Comparison of ENCODE assay signal across 8 cellular contexts in the genomic region with DNA sequence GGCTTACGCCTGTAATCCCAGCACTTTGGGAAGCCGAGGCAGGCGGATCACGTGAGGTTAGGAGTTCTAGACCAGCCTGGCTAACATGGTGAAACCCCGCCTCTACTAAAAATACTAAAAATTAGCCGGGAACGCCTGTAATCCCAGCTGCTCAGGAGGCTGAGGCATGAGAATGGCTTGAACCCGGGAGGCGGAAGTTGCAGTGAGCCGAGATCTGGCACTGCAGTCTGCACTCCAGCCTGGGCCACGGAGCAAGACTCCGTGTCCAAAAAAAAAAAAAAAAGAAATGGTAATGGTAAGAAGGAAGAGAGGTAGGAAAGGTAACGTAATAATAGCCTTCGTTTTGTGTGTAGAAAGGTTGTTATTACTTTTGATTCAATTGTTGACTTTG. TPM values are rescaled to one million over a fixed set of nuclear protein-coding genes. Genes with fewer than 3 reads are reported as not detected.
DNase-seq lines count a peak whose midpoint lies in the region; FAIRE-seq and TF ChIP-seq lines count a peak whose summit lies in the region.

No MANE protein-coding gene starts in this region.

- no peak overlapping the region for H4K8ac ChIP-seq in neuronal stem cell (ENCODE audit: low read depth, low read length)

- no peaks in the 10 kb centered on the region for H3K27me3 ChIP-seq in endothelial cell of umbilical vein (ENCODE audit: control insufficient read depth in 2 of 2, insufficient read depth in 2 of 2, low read length in 2 of 2)
- H3K27me3 ChIP-seq in neuronal stem cell (ENCODE audit: control insufficient read depth in 3 of 3, insufficient read depth in 3 of 3, low read depth in 1 of 3, low read length in 3 of 3), result no peaks in the 10 kb centered on the region

- no peak overlapping the region for H2BK120ac ChIP-seq in neuronal stem cell (ENCODE audit: low read depth, low read length)

- H2BK12ac ChIP-seq in neuronal stem cell (ENCODE audit: low read length), result no peak overlapping the region

- H3K79me1 ChIP-seq in neuronal stem cell (ENCODE audit: low read depth, low read length), result peaks cover 7% of the 10 kb centered on the region

- H2AK5ac ChIP-seq in neuronal stem cell (ENCODE audit: low read depth, low read length), result no peak overlapping the region

- DNase-seq in OCI-M1 (lab: John Stamatoyannopoulos, UW) (peak; percentile 56), endothelial cell of umbilical vein (ENCODE audit: low read depth, low spot score) (no peak), neuronal stem cell (ENCODE audit: low spot score) (no peak), GOT3 (lab: John Stamatoyannopoulos, UW) (no peak), HEK293T (ENCODE audit: extremely low spot score) (no peak), SK-N-DZ (ENCODE audit: low spot score) (no peak)
- no peak for DNase-seq in NK-92 treated with Interleukin-12 subunit alpha and Interleukin-12 subunit beta, amount 100 ng/mL, for 24 hours (lab: John Stamatoyannopoulos, UW)

- H3K4me2 ChIP-seq in endothelial cell of umbilical vein (ENCODE audit: insufficient read depth, low read length), result peak overlapping the region; percentile 72
- peak overlapping the region; percentile 68 for H3K4me2 ChIP-seq in neuronal stem cell (ENCODE audit: insufficient read depth, low read length, poor library complexity, severe bottlenecking)

- POLR2A ChIA-PET in endothelial cell of umbilical vein (lab: Charles Lee) (interaction anchor here (0.9 kb wide), 1 partner anchor 21 kb away, joined by 3 read pairs; no protein-coding TSS in a partner anchor), HEK293T (lab: Yijun Ruan, JAX) (interaction anchor here (0.6 to 3.5 kb wide), 6 partner anchors 9 to 188 kb away, joined by 3 to 41 read pairs (median 26); a partner anchor contains a TSS)

- no peak overlapping the region for H2BK15ac ChIP-seq in neuronal stem cell (ENCODE audit: low read length)

- H3K9me3 ChIP-seq in ES-I3 (ENCODE audit: control insufficient read depth, insufficient read depth, low read length), result no peaks in the 10 kb centered on the region
- no peaks in the 10 kb centered on the region for H3K9me3 ChIP-seq in endothelial cell of umbilical vein (replicated peaks; ENCODE audit: control insufficient read depth, insufficient read depth, low read length)
- H3K9me3 ChIP-seq in neuronal stem cell (replicated peaks in 1 of 2; ENCODE audit: control insufficient read depth in 2 of 2, insufficient read depth in 1 of 2, low read depth in 1 of 2, low read length in 2 of 2), result no peaks in the 10 kb centered on the region

- H2AFZ ChIP-seq in endothelial cell of umbilical vein (ENCODE audit: low read depth, low read length) (peak overlapping the region; percentile 74), neuronal stem cell (ENCODE audit: low read length) (peak overlapping the region; percentile 94)

- no peak for TF ChIP-seq POLR2A in endothelial cell of umbilical vein (IDR thresholded peaks at IDR 0.05; ENCODE audit: low read depth, low read length)

- peak overlapping the region; percentile 76; the same call in 1 of the 2 replicates for H3K9ac ChIP-seq in ES-I3 (ENCODE audit: low read depth, low read length)
- peak overlapping the region; percentile 88 for H3K9ac ChIP-seq in endothelial cell of umbilical vein (replicated peaks; ENCODE audit: extremely low read depth, insufficient read depth, low read length)
- no peak overlapping the region for H3K9ac ChIP-seq in neuronal stem cell (ENCODE audit: low read depth, low read length, poor library complexity)

- H3K36me3 ChIP-seq in ES-I3 (ENCODE audit: insufficient read depth, low read length), result peaks cover 11% of the 10 kb centered on the region; the same call in 1 of the 2 replicates
- peaks cover 12 to 25% of the 10 kb centered on the region in 2 experiments for H3K36me3 ChIP-seq in endothelial cell of umbilical vein (ENCODE audit: control insufficient read depth in 2 of 2, extremely low read depth in 1 of 2, insufficient read depth in 2 of 2, low read length in 2 of 2)
- H3K36me3 ChIP-seq in neuronal stem cell (replicated peaks in 1 of 2; ENCODE audit: control insufficient read depth in 2 of 2, insufficient read depth in 2 of 2, low read length in 2 of 2), result peaks cover 30 to 47% of the 10 kb centered on the region in 2 donors

- H3K4me1 ChIP-seq in ES-I3 (ENCODE audit: insufficient read depth, low read length) (no peaks in the 10 kb centered on the region), endothelial cell of umbilical vein (ENCODE audit: control insufficient read depth, extremely low read depth, insufficient read depth, low read length) (peaks cover 12% of the 10 kb centered on the region), neuronal stem cell (ENCODE audit: control insufficient read depth in 2 of 2, insufficient read depth in 1 of 2, low read depth in 1 of 2, low read length in 2 of 2) (peaks cover 3 to 4% of the 10 kb centered on the region in 2 donors)

- H3K4me3 ChIP-seq in endothelial cell of umbilical vein (replicated peaks in 1 of 3; ENCODE audit: insufficient read depth in 1 of 3, low read depth in 1 of 3, low read length in 3 of 3) (peak overlapping the region; percentile 47 to 81 (median 71)), neuronal stem cell (ENCODE audit: low read length in 2 of 2) (peak overlapping the region; percentile 91 to 98)

- WGBS in neuronal stem cell (ENCODE audit: extremely low coverage in 2 of 2, insufficient read length in 2 of 2, insufficient replicate concordance in 1 of 2), 2 donors, result 100% methylated on average over 2 of the region's 14 CpGs

- no peaks in the 10 kb centered on the region for H4K20me1 ChIP-seq in endothelial cell of umbilical vein (replicated peaks; ENCODE audit: control insufficient read depth, extremely low read depth, insufficient read depth, low read length)

- H3K79me2 ChIP-seq in endothelial cell of umbilical vein (ENCODE audit: control insufficient read depth, insufficient read depth, low read length), result peaks cover 27% of the 10 kb centered on the region

- H3K18ac ChIP-seq in neuronal stem cell (ENCODE audit: low read length), result no peak overlapping the region

- no peaks in the 10 kb centered on the region for H3K9me1 ChIP-seq in endothelial cell of umbilical vein (replicated peaks; ENCODE audit: control insufficient read depth, extremely low read depth, insufficient read depth, low read length)

- dilution Hi-C loops in endothelial cell of umbilical vein (cut with MboI; ENCODE audit: extremely low pct_ligation_motif_present, low sequenced_read_pairs), result no loop called here

- no peak overlapping the region for H3K23ac ChIP-seq in neuronal stem cell (ENCODE audit: low read depth, low read length, poor library complexity)

- TF ChIP-seq CTCF in endothelial cell of umbilical vein (IDR thresholded peaks at IDR 0.05; ENCODE audit: extremely low read depth in 1 of 2, insufficient read depth in 1 of 2, low read depth in 1 of 2, low read length in 2 of 2), result no peak

- intact Hi-C loops in endothelial cell of umbilical vein (cut with micrococcal nuclease), result loop anchor here (2.0 to 5.0 kb wide), 3 partner anchors 116 to 302 kb away; a partner anchor contains a TSS

- H4K91ac ChIP-seq in neuronal stem cell (ENCODE audit: low read depth, low read length, poor library complexity), result no peak overlapping the region

- no peak overlapping the region for H2BK5ac ChIP-seq in neuronal stem cell (ENCODE audit: low read length)

- H3K14ac ChIP-seq in neuronal stem cell (ENCODE audit: low read length), result no peak overlapping the region

- H3K27ac ChIP-seq in endothelial cell of umbilical vein (ENCODE audit: insufficient read depth, low read depth, low read length), result peak overlapping the region; percentile 74
- H3K27ac ChIP-seq in neuronal stem cell (replicated peaks; ENCODE audit: low read length), result no peak overlapping the region

- FAIRE-seq in endothelial cell of umbilical vein (lab: Jason Lieb, UNC), result no peak

- BruUV-seq in endothelial cell of umbilical vein (replicated peaks; lab: Mats Ljungman, UMichigan), result no TSS peak

- CTCF ChIA-PET in endothelial cell of umbilical vein (lab: Charles Lee), result interaction anchor here (0.7 to 3.8 kb wide), 6 partner anchors 12 to 642 kb away, joined by 3 to 23 read pairs (median 12); a partner anchor contains a TSS
- CTCF ChIA-PET in HEK293T (lab: Yijun Ruan, JAX), result no interaction called here

- no peak overlapping the region for H3K4ac ChIP-seq in neuronal stem cell (ENCODE audit: low read length)

RNA-seq across cellular contexts. Expression of a gene that starts 1.2 kb away (rescaled TPM):
- total RNA-seq in endothelial cell of umbilical vein, result 15.7 and 18.0 TPM in 2 replicates
- polyA plus RNA-seq in endothelial cell of umbilical vein, result 5.1 and 7.6 TPM in 2 replicates
- polyA plus RNA-seq in endothelial cell of umbilical vein (2011; cell fraction: cytosol; rRNA removed), result 9.8 and 11.9 TPM in 2 replicates
- 15.3 and 20.2 TPM in 2 replicates for polyA plus RNA-seq in endothelial cell of umbilical vein (2011; cell fraction: nucleus; rRNA removed)
- polyA plus RNA-seq in endothelial cell of umbilical vein (2012), result 11.8 and 18.7 TPM in 2 replicates
- 2.6 and 3.9 TPM in 2 replicates for polyA minus RNA-seq in endothelial cell of umbilical vein
- polyA minus RNA-seq in endothelial cell of umbilical vein (2011; cell fraction: cytosol; rRNA and poly(A)+ RNA removed), result 5.2 TPM
- 6.9 and 7.8 TPM in 2 replicates for polyA minus RNA-seq in endothelial cell of umbilical vein (2011; cell fraction: nucleus; rRNA and poly(A)+ RNA removed)
- polyA plus RNA-seq in neuronal stem cell (2013, experiment 1 of 2), result 21.3 TPM
- 22.0 TPM for polyA plus RNA-seq in neuronal stem cell (2013, experiment 2 of 2)
- polyA plus RNA-seq in SK-N-DZ (2014; cell fraction: cytosol; rRNA removed), result 25.5 and 30.1 TPM in 2 replicates
- 27.5 and 32.7 TPM in 2 replicates for polyA plus RNA-seq in SK-N-DZ (2014; cell fraction: nucleus; rRNA removed)

RNA-seq across cellular contexts. Expression of a gene that starts 1.2 kb away (rescaled TPM):
- 13.1 and 13.6 TPM in 2 replicates for total RNA-seq in endothelial cell of umbilical vein
- polyA plus RNA-seq in endothelial cell of umbilical vein, result 4.1 and 4.8 TPM in 2 replicates
- polyA plus RNA-seq in endothelial cell of umbilical vein (2011; cell fraction: cytosol; rRNA removed), result 4.6 and 4.7 TPM in 2 replicates
- 8.3 and 9.7 TPM in 2 replicates for polyA plus RNA-seq in endothelial cell of umbilical vein (2011; cell fraction: nucleus; rRNA removed)
- 8.3 and 10.6 TPM in 2 replicates for polyA plus RNA-seq in endothelial cell of umbilical vein (2012)
- 12.1 and 15.2 TPM in 2 replicates for polyA minus RNA-seq in endothelial cell of umbilical vein
- polyA minus RNA-seq in endothelial cell of umbilical vein (2011; cell fraction: cytosol; rRNA and poly(A)+ RNA removed), result 14.5 TPM
- polyA minus RNA-seq in endothelial cell of umbilical vein (2011; cell fraction: nucleus; rRNA and poly(A)+ RNA removed), result 16.1 and 17.5 TPM in 2 replicates
- 12.1 TPM for polyA plus RNA-seq in neuronal stem cell (2013, experiment 1 of 2)
- 11.7 TPM for polyA plus RNA-seq in neuronal stem cell (2013, experiment 2 of 2)
- 13.6 and 18.5 TPM in 2 replicates for polyA plus RNA-seq in SK-N-DZ (2014; cell fraction: cytosol; rRNA removed)
- 10.4 and 10.7 TPM in 2 replicates for polyA plus RNA-seq in SK-N-DZ (2014; cell fraction: nucleus; rRNA removed)

RNA-seq across cellular contexts. Expression of a gene that starts 1.5 kb away (rescaled TPM):
- total RNA-seq in endothelial cell of umbilical vein, result 0.58 and 0.99 TPM in 2 replicates
- polyA plus RNA-seq in endothelial cell of umbilical vein, result 0.25 and 0.40 TPM in 2 replicates
- 0.35 and 0.37 TPM in 2 replicates for polyA plus RNA-seq in endothelial cell of umbilical vein (2011; cell fraction: cytosol; rRNA removed)
- 0.73 and 1.6 TPM in 2 replicates for polyA plus RNA-seq in endothelial cell of umbilical vein (2011; cell fraction: nucleus; rRNA removed)
- 0.83 and 0.96 TPM in 2 replicates for polyA plus RNA-seq in endothelial cell of umbilical vein (2012)
- not detected in 2 replicates for polyA minus RNA-seq in endothelial cell of umbilical vein
- polyA minus RNA-seq in endothelial cell of umbilical vein (2011; cell fraction: cytosol; rRNA and poly(A)+ RNA removed), result not detected
- polyA minus RNA-seq in endothelial cell of umbilical vein (2011; cell fraction: nucleus; rRNA and poly(A)+ RNA removed), result 0.77 TPM in 1 of 2 replicates, not detected in the other
- polyA plus RNA-seq in neuronal stem cell (2013, experiment 1 of 2), result 2.3 TPM
- polyA plus RNA-seq in neuronal stem cell (2013, experiment 2 of 2), result 2.4 TPM
- polyA plus RNA-seq in SK-N-DZ (2014; cell fraction: cytosol; rRNA removed), result 0.90 and 1.8 TPM in 2 replicates
- polyA plus RNA-seq in SK-N-DZ (2014; cell fraction: nucleus; rRNA removed), result 2.2 and 2.4 TPM in 2 replicates

RNA-seq across cellular contexts. Expression of a gene that starts 39.4 kb away (rescaled TPM):
- 25.8 and 29.9 TPM in 2 replicates for total RNA-seq in endothelial cell of umbilical vein
- polyA plus RNA-seq in endothelial cell of umbilical vein, result 4.8 and 5.7 TPM in 2 replicates
- 10.1 TPM in 2 replicates for polyA plus RNA-seq in endothelial cell of umbilical vein (2011; cell fraction: cytosol; rRNA removed)
- 5.4 and 9.9 TPM in 2 replicates for polyA plus RNA-seq in endothelial cell of umbilical vein (2011; cell fraction: nucleus; rRNA removed)
- polyA plus RNA-seq in endothelial cell of umbilical vein (2012), result 14.3 and 24.5 TPM in 2 replicates
- polyA minus RNA-seq in endothelial cell of umbilical vein, result 9.0 and 11.8 TPM in 2 replicates
- 12.8 TPM for polyA minus RNA-seq in endothelial cell of umbilical vein (2011; cell fraction: cytosol; rRNA and poly(A)+ RNA removed)
- polyA minus RNA-seq in endothelial cell of umbilical vein (2011; cell fraction: nucleus; rRNA and poly(A)+ RNA removed), result 6.4 and 17.3 TPM in 2 replicates
- polyA plus RNA-seq in neuronal stem cell (2013, experiment 1 of 2), result 81.0 TPM
- polyA plus RNA-seq in neuronal stem cell (2013, experiment 2 of 2), result 78.7 TPM
- polyA plus RNA-seq in SK-N-DZ (2014; cell fraction: cytosol; rRNA removed), result 25.0 and 27.8 TPM in 2 replicates
- polyA plus RNA-seq in SK-N-DZ (2014; cell fraction: nucleus; rRNA removed), result 21.2 and 23.3 TPM in 2 replicates
